In the genomic region with DNA sequence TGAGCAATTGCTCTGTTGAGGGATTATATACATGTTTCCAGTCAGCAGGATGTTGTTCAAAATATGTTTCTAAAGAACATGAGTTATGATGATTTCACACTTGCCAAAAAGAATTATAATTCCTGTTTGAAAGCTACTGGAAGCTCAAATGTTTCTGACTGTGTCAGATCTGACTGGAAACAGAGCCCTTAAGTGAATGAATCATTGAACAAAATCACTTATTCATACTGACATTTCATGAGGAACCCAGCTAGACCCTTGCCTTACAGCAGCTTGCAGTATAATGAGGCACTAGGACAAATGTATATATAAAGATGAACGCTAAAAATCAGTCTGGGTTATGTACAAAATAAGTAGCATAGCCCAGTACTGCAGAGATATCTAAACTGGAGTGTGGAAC, we compare ENCODE assay signal across 13 cellular contexts.
"Had no signal": no experiment of that assay in that cellular context is flagged by ENCODE, and none has a peak within 500 bp of the region (broad histone marks: within the 10 kb centered on the region; RNA-seq: fewer than 3 reads in every experiment).

No MANE protein-coding gene starts in this region.

- H3K9me3 Mint-ChIP-seq: activated CD4-positive, alpha-beta memory T cell treated with anti-CD3 and anti-CD28 coated beads, Interleukin-2, amount 10 ng/mL, durations not matched to agents 7 days and 5 days; activated T-helper 1 cell treated with anti-CD3 and anti-CD28 coated beads, Interleukin-12 subunit alpha, Interleukin-12 subunit beta, Interleukin-2, Interleukin-4 antibody, amounts not matched to agents 30 ng/mL and 10 ng/mL and 1 ng/mL, durations not matched to agents 14 hours and 24 hours and 36 hours; central memory CD8-positive, alpha-beta T cell; nephron; stimulated activated naive CD8-positive, alpha-beta T cell treated with anti-CD3 and anti-CD28 coated beads, Interleukin-15, amount 100 ng/mL, for 72 hours had no signal

- DNase-seq: activated CD4-positive, alpha-beta memory T cell treated with anti-CD3 and anti-CD28 coated beads, Interleukin-2, amount 10 ng/mL, durations not matched to agents 7 days and 5 days; activated naive CD4-positive, alpha-beta T cell treated with Interleukin-2 at 50 U/mL for 16 hours; body of pancreas; effector memory CD4-positive, alpha-beta T cell; glutamatergic neuron; occipital lobe; stimulated activated CD4-positive, alpha-beta T cell treated with anti-CD3 and anti-CD28 coated beads, Interleukin-4, amount 100 ng/mL, for 24 hours; stimulated activated naive CD8-positive, alpha-beta T cell treated with anti-CD3 and anti-CD28 coated beads, Interleukin-15, amount 100 ng/mL, for 72 hours; testis; upper lobe of right lung had no signal

- H3K4me3 Mint-ChIP-seq: activated CD4-positive, alpha-beta memory T cell treated with anti-CD3 and anti-CD28 coated beads, Interleukin-2, amount 10 ng/mL, durations not matched to agents 7 days and 5 days; activated T-helper 1 cell treated with anti-CD3 and anti-CD28 coated beads, Interleukin-12 subunit alpha, Interleukin-12 subunit beta, Interleukin-2, Interleukin-4 antibody, amounts not matched to agents 30 ng/mL and 10 ng/mL and 1 ng/mL, durations not matched to agents 14 hours and 24 hours and 36 hours; central memory CD8-positive, alpha-beta T cell; nephron; stimulated activated naive CD8-positive, alpha-beta T cell treated with anti-CD3 and anti-CD28 coated beads, Interleukin-15, amount 100 ng/mL, for 72 hours had no signal

- H3K27me3 ChIP-seq: body of pancreas, testis, upper lobe of right lung had no signal

- H3K27me3 Mint-ChIP-seq: activated CD4-positive, alpha-beta memory T cell treated with anti-CD3 and anti-CD28 coated beads, Interleukin-2, amount 10 ng/mL, durations not matched to agents 7 days and 5 days had no signal

- H3K9me3 ChIP-seq: body of pancreas, testis, upper lobe of right lung had no signal

- H3K4me1 Mint-ChIP-seq: activated CD4-positive, alpha-beta memory T cell treated with anti-CD3 and anti-CD28 coated beads, Interleukin-2, amount 10 ng/mL, durations not matched to agents 7 days and 5 days; central memory CD8-positive, alpha-beta T cell; nephron; stimulated activated naive CD8-positive, alpha-beta T cell treated with anti-CD3 and anti-CD28 coated beads, Interleukin-15, amount 100 ng/mL, for 72 hours had no signal

- H3K27ac ChIP-seq: body of pancreas, testis, upper lobe of right lung had no signal

- H3K4me1 ChIP-seq: body of pancreas, testis, upper lobe of right lung had no signal

- H3K4me3 ChIP-seq: body of pancreas, testis, upper lobe of right lung had no signal

- H3K27ac Mint-ChIP-seq: activated CD4-positive, alpha-beta memory T cell treated with anti-CD3 and anti-CD28 coated beads, Interleukin-2, amount 10 ng/mL, durations not matched to agents 7 days and 5 days; activated T-helper 1 cell treated with anti-CD3 and anti-CD28 coated beads, Interleukin-12 subunit alpha, Interleukin-12 subunit beta, Interleukin-2, Interleukin-4 antibody, amounts not matched to agents 30 ng/mL and 10 ng/mL and 1 ng/mL, durations not matched to agents 14 hours and 24 hours and 36 hours; nephron; stimulated activated naive CD8-positive, alpha-beta T cell treated with anti-CD3 and anti-CD28 coated beads, Interleukin-15, amount 100 ng/mL, for 72 hours had no signal

- H3K36me3 ChIP-seq: upper lobe of right lung had no signal

- ATAC-seq: body of pancreas; stimulated activated naive CD8-positive, alpha-beta T cell treated with anti-CD3 and anti-CD28 coated beads, Interleukin-15, amount 100 ng/mL, for 72 hours; upper lobe of right lung had no signal
